21 cellular contexts compared by ENCODE assay signal in genomic region chr16:55340445-55340844, GRCh38. TPM values are rescaled to one million over a fixed set of nuclear protein-coding genes. Genes with fewer than 3 reads are reported as not detected.
A peak's percentile ranks its signal among the peaks of the same experiment; 100 is the strongest.
DNase-seq lines count a peak whose midpoint lies in the region; ATAC-seq and TF ChIP-seq lines count a peak whose summit lies in the region.
"Had no signal": no experiment of that assay in that cellular context is flagged by ENCODE, and none has a peak within 500 bp of the region (broad histone marks: within the 10 kb centered on the region; RNA-seq: fewer than 3 reads in every experiment).

No MANE protein-coding gene starts in this region.

- intact Hi-C loops in OCI-LY7 (cut with micrococcal nuclease; ENCODE audit: unreplicated experiment), result no loop called here

- CTCF ChIA-PET in OCI-LY7 (lab: Charles Lee; ENCODE audit: unreplicated experiment), result no interaction called here

- peaks cover 14% of the 10 kb centered on the region for H3K4me1 ChIP-seq in DOHH2 (ENCODE audit: control insufficient read depth, low read length)
- peaks cover 6% of the 10 kb centered on the region for H3K4me1 ChIP-seq in OCI-LY7 (ENCODE audit: insufficient read depth, low read length, poor library complexity, severe bottlenecking)
- no peaks in the 10 kb centered on the region for H3K4me1 ChIP-seq in osteoblast (ENCODE audit: insufficient read depth, low read length)
- H3K4me1 ChIP-seq: Caco-2 had no signal

- H3K4me3 ChIP-seq in DOHH2 (ENCODE audit: low read length) (0 out of 2 replicates have a peak overlapping the region, but pooled peaks have one; percentile 24), OCI-LY7 (ENCODE audit: low read depth, low read length, poor library complexity, severe bottlenecking) (no peak overlapping the region), osteoblast (ENCODE audit: insufficient read depth, low read length) (no peak overlapping the region)
- H3K4me3 ChIP-seq: BLaER1 treated with 17β-estradiol and CSF1 and Interleukin-3, amounts not matched to agents 10 nM and 100 nM; GM12878 had no signal

- H3K9me2 ChIP-seq in DOHH2 (replicated peaks; ENCODE audit: control insufficient read depth, low read length) (no peaks in the 10 kb centered on the region), OCI-LY7 (ENCODE audit: insufficient read depth, low read length) (no peaks in the 10 kb centered on the region)

- H3K9me3 ChIP-seq in DOHH2 (ENCODE audit: control insufficient read depth, insufficient read depth, low read length), result no peaks in the 10 kb centered on the region
- H3K9me3 ChIP-seq in OCI-LY7 (ENCODE audit: low read length), result no peaks in the 10 kb centered on the region
- H3K9me3 ChIP-seq in osteoblast (ENCODE audit: low read depth, low read length), result no peaks in the 10 kb centered on the region
- H3K9me3 ChIP-seq: Caco-2 had no signal

- DNase-seq in OCI-LY7 (ENCODE audit: low spot score), result no peak
- DNase-seq in osteoblast (ENCODE audit: insufficient read length, low spot score, missing footprints), result no peak
- no peak for DNase-seq in GM13977 (ENCODE audit: low spot score)
- no peak for DNase-seq in stimulated activated CD4-positive, alpha-beta T cell treated with anti-CD3 and anti-CD28 coated beads, Interleukin-15, amount 100 ng/mL, for 24 hours
- DNase-seq: 8988T; ACHN; Caco-2; Calu3; CD4-positive, alpha-beta T cell; CD8-positive, alpha-beta T cell; DMS79 treated with DMSO at 0.1 percent for 48 hours; EL; GDM1 had no signal

- H3K27me3 ChIP-seq in DOHH2 (ENCODE audit: control insufficient read depth, low read length), result no peaks in the 10 kb centered on the region
- no peaks in the 10 kb centered on the region for H3K27me3 ChIP-seq in osteoblast (ENCODE audit: insufficient read depth, low read length)
- H3K27me3 ChIP-seq: BLaER1 treated with 17β-estradiol and CSF1 and Interleukin-3, amounts not matched to agents 10 nM and 100 nM had no signal

- H3K79me2 ChIP-seq in DOHH2 (ENCODE audit: control insufficient read depth, low read length) (no peaks in the 10 kb centered on the region), OCI-LY7 (ENCODE audit: insufficient read depth, low read depth, low read length) (no peaks in the 10 kb centered on the region), osteoblast (ENCODE audit: insufficient read depth, low read length) (no peaks in the 10 kb centered on the region)

- H3K4me2 ChIP-seq in DOHH2 (ENCODE audit: low read length), result peak overlapping the region; percentile 41
- H3K4me2 ChIP-seq in OCI-LY7 (ENCODE audit: low read length), result peak overlapping the region; percentile 15; the same call in 1 of the 2 replicates
- no peak overlapping the region for H3K4me2 ChIP-seq in osteoblast (ENCODE audit: insufficient read depth, low read length)

- POLR2A ChIA-PET in OCI-LY7 (lab: Charles Lee), result no interaction called here

- BruUV-seq in OCI-LY7 (replicated peaks; lab: Mats Ljungman, UMichigan), result no TSS peak

- ATAC-seq in HG02759 (IDR thresholded peaks at IDR 0.05; ENCODE audit: unreplicated experiment), result peak; percentile 52
- ATAC-seq in GM21367 (IDR thresholded peaks at IDR 0.05; ENCODE audit: unreplicated experiment), result no peak
- ATAC-seq: CD8-positive, alpha-beta T cell; GM12878 had no signal

- H3F3A ChIP-seq in DOHH2 (ENCODE audit: control insufficient read depth, insufficient read depth), result no peaks in the 10 kb centered on the region

- TF ChIP-seq CTCF in DOHH2 (IDR thresholded peaks at IDR 0.05; ENCODE audit: low read depth, low read length, poor library complexity, severe bottlenecking) (no peak), OCI-LY7 (conservative IDR thresholded peaks at IDR 0.05; ENCODE audit: low read length) (no peak), osteoblast (IDR thresholded peaks at IDR 0.05; ENCODE audit: extremely low read depth, low read depth, low read length) (no peak), GM13977 (IDR thresholded peaks at IDR 0.05; ENCODE audit: extremely low read depth, insufficient read depth, missing control alignments) (no peak)

- H4K20me1 ChIP-seq in DOHH2 (ENCODE audit: control insufficient read depth, insufficient read depth, low read depth, low read length) (no peaks in the 10 kb centered on the region), OCI-LY7 (ENCODE audit: insufficient read depth, low read length) (no peaks in the 10 kb centered on the region), osteoblast (ENCODE audit: insufficient read depth, low read length) (no peaks in the 10 kb centered on the region)
- H4K20me1 ChIP-seq: BLaER1 treated with 17β-estradiol and CSF1 and Interleukin-3, amounts not matched to agents 10 nM and 100 nM had no signal

- no peaks in the 10 kb centered on the region for H3K36me3 ChIP-seq in DOHH2 (ENCODE audit: control insufficient read depth, low read length)
- H3K36me3 ChIP-seq in OCI-LY7 (ENCODE audit: insufficient read depth, low read length), result no peaks in the 10 kb centered on the region
- no peaks in the 10 kb centered on the region for H3K36me3 ChIP-seq in osteoblast (ENCODE audit: insufficient read depth, low read length)
- H3K36me3 ChIP-seq: BLaER1 treated with 17β-estradiol and CSF1 and Interleukin-3, amounts not matched to agents 10 nM and 100 nM had no signal

- H3K27ac ChIP-seq in DOHH2 (ENCODE audit: low read depth, low read length) (no peak overlapping the region), OCI-LY7 (ENCODE audit: low read depth, low read length, poor library complexity, severe bottlenecking) (no peak overlapping the region), osteoblast (ENCODE audit: low read depth, low read length) (no peak overlapping the region)
- H3K27ac ChIP-seq: BLaER1 treated with 17β-estradiol and CSF1 and Interleukin-3, amounts not matched to agents 10 nM and 100 nM; C4-2B had no signal

- H2AFZ ChIP-seq in OCI-LY7 (ENCODE audit: low read length) (no peak overlapping the region), osteoblast (ENCODE audit: low read length) (no peak overlapping the region)

- in situ Hi-C loops in GM13977 (cut with MboI; ENCODE audit: low pct_unique_long_range_greater_than_20kb, low sequenced_read_pairs, unreplicated experiment), result no loop called here

RNA-seq across cellular contexts. Expression of gene IRX6, which starts 16.4 kb away (rescaled TPM):
- total RNA-seq in OCI-LY7 (2014; rRNA removed; shearing (Covaris generic)), result not detected in 2 replicates
- total RNA-seq in OCI-LY7 (2022) (not detected in 2 replicates), osteoblast (1.2 and 1.4 TPM in 2 replicates)
- total RNA-seq: A673; Caco-2; Calu3; CD4-positive, alpha-beta T cell; CD8-positive, alpha-beta T cell; G401; GM12878 had no signal
